Comparison of ENCODE assay signal across 8 cellular contexts in genomic region chr5:72465601-72466563, GRCh38. TPM values are rescaled to one million over a fixed set of nuclear protein-coding genes. Genes with fewer than 3 reads are reported as not detected.
A peak's percentile ranks its signal among the peaks of the same experiment; 100 is the strongest.
DNase-seq lines count a peak whose midpoint lies in the region; ATAC-seq, FAIRE-seq and TF ChIP-seq lines count a peak whose summit lies in the region.

No MANE protein-coding gene starts in this region.

- no peaks in the 10 kb centered on the region for H3K4me1 Mint-ChIP-seq in activated CD4-positive, alpha-beta T cell treated with anti-CD3 and anti-CD28 coated beads, Interleukin-2, amount 10 ng/mL, durations not matched to agents 7 days and 5 days

- H4K20me1 ChIP-seq in endothelial cell of umbilical vein (replicated peaks; ENCODE audit: control insufficient read depth, extremely low read depth, insufficient read depth, low read length) = no peaks in the 10 kb centered on the region

- H3K9me1 ChIP-seq in endothelial cell of umbilical vein (replicated peaks; ENCODE audit: control insufficient read depth, extremely low read depth, insufficient read depth, low read length) = no peaks in the 10 kb centered on the region

- intact Hi-C loops in endothelial cell of umbilical vein (cut with micrococcal nuclease) = loop anchor here (5.0 kb wide), 1 partner anchor 41 kb away; the partner anchor contains the start of gene ZNF366

- no peak overlapping the region for H3K4me2 ChIP-seq in endothelial cell of umbilical vein (ENCODE audit: insufficient read depth, low read length)

- peaks cover 8% of the 10 kb centered on the region for H3K27me3 Mint-ChIP-seq in activated CD4-positive, alpha-beta T cell treated with anti-CD3 and anti-CD28 coated beads, Interleukin-2, amount 10 ng/mL, durations not matched to agents 7 days and 5 days

- H3K36me3 ChIP-seq in endothelial cell of umbilical vein (ENCODE audit: control insufficient read depth in 2 of 2, extremely low read depth in 1 of 2, insufficient read depth in 2 of 2, low read length in 2 of 2) = no peaks in the 10 kb centered on the region

- H3K4me3 Mint-ChIP-seq in activated CD4-positive, alpha-beta T cell treated with anti-CD3 and anti-CD28 coated beads, Interleukin-2, amount 10 ng/mL, durations not matched to agents 7 days and 5 days = no peak overlapping the region

- no peak overlapping the region for H3K9ac ChIP-seq in endothelial cell of umbilical vein (replicated peaks; ENCODE audit: extremely low read depth, insufficient read depth, low read length)

- no peaks in the 10 kb centered on the region for H3K27me3 ChIP-seq in endothelial cell of umbilical vein (ENCODE audit: control insufficient read depth in 2 of 2, insufficient read depth in 2 of 2, low read length in 2 of 2)

- H3K27ac ChIP-seq in endothelial cell of umbilical vein (ENCODE audit: insufficient read depth, low read depth, low read length) = no peak overlapping the region

- CTCF ChIA-PET in endothelial cell of umbilical vein (lab: Charles Lee) = interaction anchor here (1.2 to 2.1 kb wide), 3 partner anchors 10 to 100 kb away, joined by 4 to 13 read pairs (median 4); no protein-coding TSS in a partner anchor
- CTCF ChIA-PET in activated CD4-positive, alpha-beta T cell treated with anti-CD3 and anti-CD28 coated beads, Interleukin-2, amount 10 ng/mL, durations not matched to agents 7 days and 5 days (lab: Charles Lee) = no interaction called here

- no peak for TF ChIP-seq POLR2A in endothelial cell of umbilical vein (IDR thresholded peaks at IDR 0.05; ENCODE audit: low read depth, low read length)

- POLR2A ChIA-PET in endothelial cell of umbilical vein (lab: Charles Lee) = no interaction called here
- POLR2A ChIA-PET in activated CD4-positive, alpha-beta T cell treated with anti-CD3 and anti-CD28 coated beads, Interleukin-2, amount 10 ng/mL, durations not matched to agents 7 days and 5 days (lab: Charles Lee) = no interaction called here

- dilution Hi-C loops in endothelial cell of umbilical vein (cut with MboI; ENCODE audit: extremely low pct_ligation_motif_present, low sequenced_read_pairs) = no loop called here

- no peak overlapping the region for H2AFZ ChIP-seq in endothelial cell of umbilical vein (ENCODE audit: low read depth, low read length)

- no peak for FAIRE-seq in endothelial cell of umbilical vein (lab: Jason Lieb, UNC)

- no peaks in the 10 kb centered on the region for H3K9me3 ChIP-seq in endothelial cell of umbilical vein (replicated peaks; ENCODE audit: control insufficient read depth, insufficient read depth, low read length)

- TF ChIP-seq CTCF in GM10266 (IDR thresholded peaks at IDR 0.05; ENCODE audit: control insufficient read depth, insufficient read depth, low read depth, missing control alignments) (no peak), endothelial cell of umbilical vein (IDR thresholded peaks at IDR 0.05; ENCODE audit: extremely low read depth in 1 of 2, insufficient read depth in 1 of 2, low read depth in 1 of 2, low read length in 2 of 2) (no peak)

- no peaks in the 10 kb centered on the region for H3K9me3 Mint-ChIP-seq in activated CD4-positive, alpha-beta T cell treated with anti-CD3 and anti-CD28 coated beads, Interleukin-2, amount 10 ng/mL, durations not matched to agents 7 days and 5 days

- ATAC-seq in GM19468 (IDR thresholded peaks at IDR 0.05; ENCODE audit: extremely low read depth, unreplicated experiment) = peak; percentile 63
- ATAC-seq in HG03460 (IDR thresholded peaks at IDR 0.05; ENCODE audit: unreplicated experiment) = peak; percentile 68

- H3K36me3 Mint-ChIP-seq in activated CD4-positive, alpha-beta T cell treated with anti-CD3 and anti-CD28 coated beads, Interleukin-2, amount 10 ng/mL, durations not matched to agents 7 days and 5 days (ENCODE audit: low read depth) = no peaks in the 10 kb centered on the region

- BruUV-seq in endothelial cell of umbilical vein (replicated peaks; lab: Mats Ljungman, UMichigan) = no TSS peak

- peak; percentile 76 for DNase-seq in GM10266 (ENCODE audit: extremely low spot score)
- peak; percentile 23 for DNase-seq in endothelial cell of umbilical vein (ENCODE audit: low read depth, low spot score)
- DNase-seq in NCI-H1417 treated with DMSO at 0.1 percent for 48 hours (lab: John Stamatoyannopoulos, UW) = no peak
- no peak for DNase-seq in HUDEP-2 (lab: John Stamatoyannopoulos, UW; ENCODE audit: unreplicated experiment in 76 of 76)
- DNase-seq in inferior parietal cortex (ENCODE audit: extremely low spot score) = no peak
- DNase-seq in activated CD4-positive, alpha-beta T cell treated with anti-CD3 and anti-CD28 coated beads, Interleukin-2, amount 10 ng/mL, durations not matched to agents 7 days and 5 days = no peak

- H3K79me2 ChIP-seq in endothelial cell of umbilical vein (ENCODE audit: control insufficient read depth, insufficient read depth, low read length) = no peaks in the 10 kb centered on the region

- H3K4me1 ChIP-seq in endothelial cell of umbilical vein (ENCODE audit: control insufficient read depth, extremely low read depth, insufficient read depth, low read length) = peaks cover 36% of the 10 kb centered on the region

- no peak overlapping the region for H3K4me3 ChIP-seq in endothelial cell of umbilical vein (replicated peaks in 1 of 3; ENCODE audit: insufficient read depth in 1 of 3, low read depth in 1 of 3, low read length in 3 of 3)

- H3K27ac Mint-ChIP-seq in activated CD4-positive, alpha-beta T cell treated with anti-CD3 and anti-CD28 coated beads, Interleukin-2, amount 10 ng/mL, durations not matched to agents 7 days and 5 days = no peak overlapping the region

TF ChIP-seq in endothelial cell of umbilical vein, 7 proteins besides CTCF, POLR2A, EP300 and RAD21:
- TF ChIP-seq FOS (IDR thresholded peaks at IDR 0.05; ENCODE audit: borderline replicate concordance, insufficient read depth, low read length) = peak; percentile 23
- no peak for TF ChIP-seq EZH2 (IDR thresholded peaks at IDR 0.05; ENCODE audit: borderline replicate concordance, low read depth, low read length, severe bottlenecking)

RNA-seq across cellular contexts. Expression of gene ZNF366, which starts 41.3 kb away (rescaled TPM):
- total RNA-seq in endothelial cell of umbilical vein = 4.1 and 4.6 TPM in 2 replicates
- polyA plus RNA-seq in endothelial cell of umbilical vein = 1.2 and 1.3 TPM in 2 replicates
- polyA plus RNA-seq in endothelial cell of umbilical vein (2011; cell fraction: cytosol; rRNA removed) = 0.75 and 0.78 TPM in 2 replicates
- 0.72 and 1.2 TPM in 2 replicates for polyA plus RNA-seq in endothelial cell of umbilical vein (2011; cell fraction: nucleus; rRNA removed)
- 0.11 and 0.33 TPM in 2 replicates for polyA plus RNA-seq in endothelial cell of umbilical vein (2012)
- polyA minus RNA-seq in endothelial cell of umbilical vein = 3.2 and 3.4 TPM in 2 replicates
- not detected for polyA minus RNA-seq in endothelial cell of umbilical vein (2011; cell fraction: cytosol; rRNA and poly(A)+ RNA removed)
- 0.96 and 1.6 TPM in 2 replicates for polyA minus RNA-seq in endothelial cell of umbilical vein (2011; cell fraction: nucleus; rRNA and poly(A)+ RNA removed)
- total RNA-seq in activated CD4-positive, alpha-beta T cell treated with anti-CD3 and anti-CD28 coated beads, Interleukin-2, amount 10 ng/mL, durations not matched to agents 7 days and 5 days = not detected

Comparison
In these comparisons a context has a peak if more than half of its experiments do, and no peak if none do; other contexts are left out.
1. DNase-seq: peak in GM10266 (single experiment) and endothelial cell of umbilical vein (single experiment); none in NCI-H1417 treated with DMSO at 0.1 percent for 48 hours (single experiment), HUDEP-2 (0 of 76), inferior parietal cortex (single experiment) and activated CD4-positive, alpha-beta T cell treated with anti-CD3 and anti-CD28 coated beads, Interleukin-2, amount 10 ng/mL, durations not matched to agents 7 days and 5 days (single experiment).